In the genomic region with DNA sequence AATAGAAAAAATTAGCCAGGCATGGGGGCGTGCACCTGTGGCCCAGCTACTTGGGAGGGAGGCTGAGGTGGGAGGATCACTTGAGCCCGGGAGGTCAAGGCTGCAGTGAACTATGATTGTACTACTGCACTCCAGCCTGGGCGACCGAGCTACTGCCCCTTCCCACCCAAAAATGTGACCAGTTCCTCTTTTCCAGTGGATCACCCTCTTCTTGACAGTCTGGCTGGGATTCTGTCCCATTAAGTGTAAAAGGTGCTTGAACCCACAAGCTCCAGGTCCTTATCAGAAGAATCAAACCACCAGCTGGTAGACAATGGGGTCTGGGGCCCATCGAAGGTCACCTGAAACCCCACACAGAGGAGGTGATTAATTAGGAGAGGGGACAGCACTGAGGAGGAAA, we compare ENCODE assay signal across 2 cellular contexts.
TF ChIP-seq lines count a peak whose summit lies in the region.

No MANE protein-coding gene starts in this region.

TF ChIP-seq in GM23338, 12 proteins besides CTCF, POLR2A, EP300 and RAD21 (continues in another document):
- TF ChIP-seq, protein P1, sequence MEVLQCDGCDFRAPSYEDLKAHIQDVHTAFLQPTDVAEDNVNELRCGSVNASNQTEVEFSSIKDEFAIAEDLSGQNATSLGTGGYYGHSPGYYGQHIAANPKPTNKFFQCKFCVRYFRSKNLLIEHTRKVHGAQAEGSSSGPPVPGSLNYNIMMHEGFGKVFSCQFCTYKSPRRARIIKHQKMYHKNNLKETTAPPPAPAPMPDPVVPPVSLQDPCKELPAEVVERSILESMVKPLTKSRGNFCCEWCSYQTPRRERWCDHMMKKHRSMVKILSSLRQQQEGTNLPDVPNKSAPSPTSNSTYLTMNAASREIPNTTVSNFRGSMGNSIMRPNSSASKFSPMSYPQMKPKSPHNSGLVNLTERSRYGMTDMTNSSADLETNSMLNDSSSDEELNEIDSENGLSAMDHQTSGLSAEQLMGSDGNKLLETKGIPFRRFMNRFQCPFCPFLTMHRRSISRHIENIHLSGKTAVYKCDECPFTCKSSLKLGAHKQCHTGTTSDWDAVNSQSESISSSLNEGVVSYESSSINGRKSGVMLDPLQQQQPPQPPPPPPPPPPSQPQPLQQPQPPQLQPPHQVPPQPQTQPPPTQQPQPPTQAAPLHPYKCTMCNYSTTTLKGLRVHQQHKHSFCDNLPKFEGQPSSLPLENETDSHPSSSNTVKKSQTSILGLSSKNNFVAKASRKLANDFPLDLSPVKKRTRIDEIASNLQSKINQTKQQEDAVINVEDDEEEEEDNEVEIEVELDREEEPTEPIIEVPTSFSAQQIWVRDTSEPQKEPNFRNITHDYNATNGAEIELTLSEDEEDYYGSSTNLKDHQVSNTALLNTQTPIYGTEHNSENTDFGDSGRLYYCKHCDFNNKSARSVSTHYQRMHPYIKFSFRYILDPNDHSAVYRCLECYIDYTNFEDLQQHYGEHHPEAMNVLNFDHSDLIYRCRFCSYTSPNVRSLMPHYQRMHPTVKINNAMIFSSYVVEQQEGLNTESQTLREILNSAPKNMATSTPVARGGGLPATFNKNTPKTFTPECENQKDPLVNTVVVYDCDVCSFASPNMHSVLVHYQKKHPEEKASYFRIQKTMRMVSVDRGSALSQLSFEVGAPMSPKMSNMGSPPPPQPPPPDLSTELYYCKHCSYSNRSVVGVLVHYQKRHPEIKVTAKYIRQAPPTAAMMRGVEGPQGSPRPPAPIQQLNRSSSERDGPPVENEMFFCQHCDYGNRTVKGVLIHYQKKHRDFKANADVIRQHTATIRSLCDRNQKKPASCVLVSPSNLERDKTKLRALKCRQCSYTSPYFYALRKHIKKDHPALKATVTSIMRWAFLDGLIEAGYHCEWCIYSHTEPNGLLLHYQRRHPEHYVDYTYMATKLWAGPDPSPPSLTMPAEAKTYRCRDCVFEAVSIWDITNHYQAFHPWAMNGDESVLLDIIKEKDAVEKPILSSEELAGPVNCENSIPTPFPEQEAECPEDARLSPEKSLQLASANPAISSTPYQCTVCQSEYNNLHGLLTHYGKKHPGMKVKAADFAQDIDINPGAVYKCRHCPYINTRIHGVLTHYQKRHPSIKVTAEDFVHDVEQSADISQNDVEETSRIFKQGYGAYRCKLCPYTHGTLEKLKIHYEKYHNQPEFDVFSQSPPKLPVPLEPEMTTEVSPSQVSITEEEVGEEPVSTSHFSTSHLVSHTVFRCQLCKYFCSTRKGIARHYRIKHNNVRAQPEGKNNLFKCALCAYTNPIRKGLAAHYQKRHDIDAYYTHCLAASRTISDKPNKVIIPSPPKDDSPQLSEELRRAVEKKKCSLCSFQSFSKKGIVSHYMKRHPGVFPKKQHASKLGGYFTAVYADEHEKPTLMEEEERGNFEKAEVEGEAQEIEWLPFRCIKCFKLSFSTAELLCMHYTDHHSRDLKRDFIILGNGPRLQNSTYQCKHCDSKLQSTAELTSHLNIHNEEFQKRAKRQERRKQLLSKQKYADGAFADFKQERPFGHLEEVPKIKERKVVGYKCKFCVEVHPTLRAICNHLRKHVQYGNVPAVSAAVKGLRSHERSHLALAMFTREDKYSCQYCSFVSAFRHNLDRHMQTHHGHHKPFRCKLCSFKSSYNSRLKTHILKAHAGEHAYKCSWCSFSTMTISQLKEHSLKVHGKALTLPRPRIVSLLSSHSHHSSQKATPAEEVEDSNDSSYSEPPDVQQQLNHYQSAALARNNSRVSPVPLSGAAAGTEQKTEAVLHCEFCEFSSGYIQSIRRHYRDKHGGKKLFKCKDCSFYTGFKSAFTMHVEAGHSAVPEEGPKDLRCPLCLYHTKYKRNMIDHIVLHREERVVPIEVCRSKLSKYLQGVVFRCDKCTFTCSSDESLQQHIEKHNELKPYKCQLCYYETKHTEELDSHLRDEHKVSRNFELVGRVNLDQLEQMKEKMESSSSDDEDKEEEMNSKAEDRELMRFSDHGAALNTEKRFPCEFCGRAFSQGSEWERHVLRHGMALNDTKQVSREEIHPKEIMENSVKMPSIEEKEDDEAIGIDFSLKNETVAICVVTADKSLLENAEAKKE (CRISPR knock-in tag; IDR thresholded peaks at IDR 0.05): no peak
- TF ChIP-seq ZNF331 (CRISPR knock-in tag; IDR thresholded peaks at IDR 0.05; ENCODE audit: low read depth): no peak
- no peak for TF ChIP-seq NANOG (IDR thresholded peaks at IDR 0.05; ENCODE audit: borderline replicate concordance)
- TF ChIP-seq JUNB (IDR thresholded peaks at IDR 0.05; ENCODE audit: unreplicated experiment): no peak
- TF ChIP-seq, protein P2, sequence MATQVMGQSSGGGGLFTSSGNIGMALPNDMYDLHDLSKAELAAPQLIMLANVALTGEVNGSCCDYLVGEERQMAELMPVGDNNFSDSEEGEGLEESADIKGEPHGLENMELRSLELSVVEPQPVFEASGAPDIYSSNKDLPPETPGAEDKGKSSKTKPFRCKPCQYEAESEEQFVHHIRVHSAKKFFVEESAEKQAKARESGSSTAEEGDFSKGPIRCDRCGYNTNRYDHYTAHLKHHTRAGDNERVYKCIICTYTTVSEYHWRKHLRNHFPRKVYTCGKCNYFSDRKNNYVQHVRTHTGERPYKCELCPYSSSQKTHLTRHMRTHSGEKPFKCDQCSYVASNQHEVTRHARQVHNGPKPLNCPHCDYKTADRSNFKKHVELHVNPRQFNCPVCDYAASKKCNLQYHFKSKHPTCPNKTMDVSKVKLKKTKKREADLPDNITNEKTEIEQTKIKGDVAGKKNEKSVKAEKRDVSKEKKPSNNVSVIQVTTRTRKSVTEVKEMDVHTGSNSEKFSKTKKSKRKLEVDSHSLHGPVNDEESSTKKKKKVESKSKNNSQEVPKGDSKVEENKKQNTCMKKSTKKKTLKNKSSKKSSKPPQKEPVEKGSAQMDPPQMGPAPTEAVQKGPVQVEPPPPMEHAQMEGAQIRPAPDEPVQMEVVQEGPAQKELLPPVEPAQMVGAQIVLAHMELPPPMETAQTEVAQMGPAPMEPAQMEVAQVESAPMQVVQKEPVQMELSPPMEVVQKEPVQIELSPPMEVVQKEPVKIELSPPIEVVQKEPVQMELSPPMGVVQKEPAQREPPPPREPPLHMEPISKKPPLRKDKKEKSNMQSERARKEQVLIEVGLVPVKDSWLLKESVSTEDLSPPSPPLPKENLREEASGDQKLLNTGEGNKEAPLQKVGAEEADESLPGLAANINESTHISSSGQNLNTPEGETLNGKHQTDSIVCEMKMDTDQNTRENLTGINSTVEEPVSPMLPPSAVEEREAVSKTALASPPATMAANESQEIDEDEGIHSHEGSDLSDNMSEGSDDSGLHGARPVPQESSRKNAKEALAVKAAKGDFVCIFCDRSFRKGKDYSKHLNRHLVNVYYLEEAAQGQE (IDR thresholded peaks at IDR 0.05; ENCODE audit: unreplicated experiment): no peak
- TF ChIP-seq ZNF114 (CRISPR knock-in tag; IDR thresholded peaks at IDR 0.05): no peak
- TF ChIP-seq EZH2phosphoT487 (IDR thresholded peaks at IDR 0.05; ENCODE audit: unreplicated experiment): no peak
- TF ChIP-seq, protein P3, sequence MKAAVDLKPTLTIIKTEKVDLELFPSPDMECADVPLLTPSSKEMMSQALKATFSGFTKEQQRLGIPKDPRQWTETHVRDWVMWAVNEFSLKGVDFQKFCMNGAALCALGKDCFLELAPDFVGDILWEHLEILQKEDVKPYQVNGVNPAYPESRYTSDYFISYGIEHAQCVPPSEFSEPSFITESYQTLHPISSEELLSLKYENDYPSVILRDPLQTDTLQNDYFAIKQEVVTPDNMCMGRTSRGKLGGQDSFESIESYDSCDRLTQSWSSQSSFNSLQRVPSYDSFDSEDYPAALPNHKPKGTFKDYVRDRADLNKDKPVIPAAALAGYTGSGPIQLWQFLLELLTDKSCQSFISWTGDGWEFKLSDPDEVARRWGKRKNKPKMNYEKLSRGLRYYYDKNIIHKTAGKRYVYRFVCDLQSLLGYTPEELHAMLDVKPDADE (IDR thresholded peaks at IDR 0.05): no peak
- no peak for TF ChIP-seq POLR2AphosphoS5 (IDR thresholded peaks at IDR 0.05; ENCODE audit: low read depth)
- no peak for TF ChIP-seq CREB1 (CRISPR knock-in tag; IDR thresholded peaks at IDR 0.05; ENCODE audit: low read depth)

TF ChIP-seq in K562, 482 proteins besides CTCF, POLR2A, EP300 and RAD21:
- TF ChIP-seq IRF2 (CRISPR knock-in tag; IDR thresholded peaks at IDR 0.05) (no peak), SPI1 (IDR thresholded peaks at IDR 0.05; ENCODE audit: borderline replicate concordance, low read depth, low read length) (peak; percentile 87)
